17 cellular contexts compared by ENCODE assay signal in genomic region chr1:187384504-187384903, GRCh38.
A peak's percentile ranks its signal among the peaks of the same experiment; 100 is the strongest.
DNase-seq lines count a peak whose midpoint lies in the region; ATAC-seq, FAIRE-seq and TF ChIP-seq lines count a peak whose summit lies in the region.
"Had no signal": no experiment of that assay in that cellular context is flagged by ENCODE, and none has a peak within 500 bp of the region (broad histone marks: within the 10 kb centered on the region; RNA-seq: fewer than 3 reads in every experiment).

No MANE protein-coding gene starts in this region.

- H3K36me3 ChIP-seq in breast epithelium = no peaks in the 10 kb centered on the region
- H3K36me3 ChIP-seq: esophagus muscularis mucosa had no signal

- H3K4me3 ChIP-seq in breast epithelium = no peak overlapping the region
- H3K4me3 ChIP-seq: esophagus muscularis mucosa had no signal

- no peak overlapping the region for H3K27ac ChIP-seq in breast epithelium
- H3K27ac ChIP-seq: esophagus muscularis mucosa had no signal

- TF ChIP-seq CTCF in D721Med (IDR thresholded peaks at IDR 0.05; ENCODE audit: insufficient read depth, missing control alignments) (no peak), breast epithelium (IDR thresholded peaks at IDR 0.05) (no peak)

- FAIRE-seq in D721Med (lab: Jason Lieb, UNC) = peak; percentile 87

- no peaks in the 10 kb centered on the region for H3K9me3 ChIP-seq in breast epithelium
- H3K9me3 ChIP-seq: esophagus muscularis mucosa had no signal

- TF ChIP-seq POLR2A in breast epithelium (IDR thresholded peaks at IDR 0.05) = no peak

- ATAC-seq in GM18873 (IDR thresholded peaks at IDR 0.05; ENCODE audit: low FRiP score, unreplicated experiment) = peak; percentile 93
- peak; percentile 99 for ATAC-seq in HG02610 (IDR thresholded peaks at IDR 0.05; ENCODE audit: unreplicated experiment)
- ATAC-seq in HG03175 (IDR thresholded peaks at IDR 0.05; ENCODE audit: unreplicated experiment) = peak; percentile 77
- ATAC-seq: left colon, T-cell had no signal

- no peaks in the 10 kb centered on the region for H3K27me3 ChIP-seq in breast epithelium
- H3K27me3 ChIP-seq: esophagus muscularis mucosa had no signal

- no peaks in the 10 kb centered on the region for H3K4me1 ChIP-seq in breast epithelium
- H3K4me1 ChIP-seq: esophagus muscularis mucosa had no signal

- intact Hi-C loops in breast epithelium (cut with DNase I; ENCODE audit: low total_unique reads) = no loop called here

- DNase-seq in D721Med (ENCODE audit: insufficient read length, low spot score) (no peak), NCI-H2196 treated with DMSO at 0.1 percent for 48 hours (lab: John Stamatoyannopoulos, UW; ENCODE audit: unreplicated experiment) (no peak), Ammon's horn (ENCODE audit: low spot score) (no peak), NCI-H1417 (lab: John Stamatoyannopoulos, UW) (no peak), breast epithelium (ENCODE audit: low spot score in 2 of 2) (no peak)
- DNase-seq: activated B cell treated with CpG ODN at 0.5 μM for 24 hours; activated T-cell treated with anti-CD3 and anti-CD28 coated beads, Interleukin-2, amount 50 U/mL, for 4 hours; cortex of kidney; DMS 273 treated with DMSO at 0.1 percent for 48 hours; left colon; NCI-H510A treated with DMSO at 0.1 percent for 48 hours; stimulated activated CD4-positive, alpha-beta T cell treated with anti-CD3 and anti-CD28 coated beads, Interleukin-1b, Interleukin-23, amount 100 ng/mL, for 48 hours; T-cell had no signal
